ENCODE assay signal across 8 cellular contexts in the genomic region with DNA sequence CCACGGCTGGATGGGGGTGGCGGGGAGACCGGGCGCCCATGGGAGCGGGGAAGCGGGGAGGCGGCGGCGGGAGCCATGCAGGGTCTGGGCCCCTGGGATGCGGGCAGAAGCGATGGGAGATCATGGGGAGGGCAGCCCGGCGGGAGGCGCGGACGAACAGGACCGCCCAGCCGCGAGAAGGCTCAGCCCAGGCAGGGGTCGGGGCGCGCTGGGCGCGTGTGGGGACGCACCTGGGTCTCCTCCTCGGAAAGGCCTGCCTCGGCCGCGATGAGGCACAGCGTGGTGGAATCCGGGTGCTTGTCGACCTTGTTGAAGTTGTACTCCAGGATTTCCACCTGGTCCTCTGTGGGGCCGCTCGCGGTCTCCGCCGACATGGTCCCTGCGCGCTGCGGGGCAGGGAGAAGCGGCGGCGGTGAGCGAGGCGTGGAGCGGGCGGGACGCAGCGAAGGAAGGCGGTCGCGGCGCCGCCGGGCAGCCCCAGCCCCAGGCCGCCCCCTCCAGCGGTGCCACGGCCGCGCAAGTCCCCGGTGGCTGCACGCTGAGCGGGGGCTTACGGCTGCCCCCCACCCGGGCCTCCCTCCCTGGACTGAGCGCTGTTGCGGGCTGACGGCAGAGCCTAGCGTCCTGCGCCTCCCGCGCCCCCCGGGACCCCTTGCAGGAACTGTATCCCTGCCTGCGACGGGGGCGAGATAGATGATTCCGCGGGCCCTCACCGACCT. TPM values are rescaled to one million over a fixed set of nuclear protein-coding genes. Genes with fewer than 3 reads are reported as not detected.
DNase-seq lines count a peak whose midpoint lies in the region; ATAC-seq and TF ChIP-seq lines count a peak whose summit lies in the region.

No MANE protein-coding gene starts in this region.

- CTCF ChIA-PET in activated CD4-positive, alpha-beta memory T cell treated with anti-CD3 and anti-CD28 coated beads, Interleukin-2, amount 10 ng/mL, durations not matched to agents 7 days and 5 days (lab: Charles Lee): interaction anchor here (0.6 to 1.6 kb wide), 7 partner anchors 9 to 181 kb away, joined by 3 to 7 read pairs (median 3); no protein-coding TSS in a partner anchor

- H3K27me3 Mint-ChIP-seq in activated CD4-positive, alpha-beta memory T cell treated with anti-CD3 and anti-CD28 coated beads, Interleukin-2, amount 10 ng/mL, durations not matched to agents 7 days and 5 days: peaks cover 21% of the 10 kb centered on the region
- H3K27me3 Mint-ChIP-seq in natural killer cell (ENCODE audit: low read depth in 2 of 2): no peaks in the 10 kb centered on the region

- no peak for TF ChIP-seq EP300 in esophagus muscularis mucosa (IDR thresholded peaks at IDR 0.05)

- ATAC-seq in natural killer cell (peak; percentile 48 to 65 (median 64)), GM21447 (IDR thresholded peaks at IDR 0.05; ENCODE audit: unreplicated experiment) (no peak)

- H3K36me3 Mint-ChIP-seq in activated CD4-positive, alpha-beta memory T cell treated with anti-CD3 and anti-CD28 coated beads, Interleukin-2, amount 10 ng/mL, durations not matched to agents 7 days and 5 days (ENCODE audit: low read depth): peaks cover 43% of the 10 kb centered on the region
- no peaks in the 10 kb centered on the region for H3K36me3 Mint-ChIP-seq in natural killer cell

- peak overlapping the region; percentile 81 for H3K4me3 Mint-ChIP-seq in activated CD4-positive, alpha-beta memory T cell treated with anti-CD3 and anti-CD28 coated beads, Interleukin-2, amount 10 ng/mL, durations not matched to agents 7 days and 5 days
- peak overlapping the region; percentile 94 for H3K4me3 Mint-ChIP-seq in natural killer cell

- TF ChIP-seq CTCF in esophagus muscularis mucosa (IDR thresholded peaks at IDR 0.05) (no peak), natural killer cell (IDR thresholded peaks at IDR 0.05) (no peak)

- TF ChIP-seq POLR2A in esophagus muscularis mucosa (IDR thresholded peaks at IDR 0.05; ENCODE audit: low read depth): no peak

- H3K36me3 ChIP-seq in HAP-1 (replicated peaks) (no peaks in the 10 kb centered on the region), esophagus muscularis mucosa (no peaks in the 10 kb centered on the region), urinary bladder (ENCODE audit: insufficient read depth) (no peaks in the 10 kb centered on the region)

- in situ Hi-C loops in HAP-1 (cut with MboI; ENCODE audit: low sequenced_read_pairs): no loop called here

- intact Hi-C loops in esophagus muscularis mucosa (cut with DNase I): loop anchor here (5.0 kb wide), 2 partner anchors 78 to 147 kb away; no protein-coding TSS in a partner anchor
- intact Hi-C loops in natural killer cell (cut with micrococcal nuclease): loop anchor here (1.0 to 10.0 kb wide), 5 partner anchors 7 to 1108 kb away; partner anchors contain the start of genes CLOCK and REST

- peak in 1 of 2 experiments; percentile 39 for DNase-seq in HAP-1 (ENCODE audit: low spot score in 2 of 2)
- peak; percentile 40 for DNase-seq in activated CD4-positive, alpha-beta memory T cell treated with anti-CD3 and anti-CD28 coated beads, Interleukin-2, amount 10 ng/mL, durations not matched to agents 7 days and 5 days
- no peak for DNase-seq in esophagus muscularis mucosa (ENCODE audit: extremely low spot score)
- peak; percentile 54 for DNase-seq in natural killer cell
- no peak for DNase-seq in SIG-M5 treated with dmso at 0.1 percent for 504 hours (lab: John Stamatoyannopoulos, UW; ENCODE audit: unreplicated experiment)
- no peak for DNase-seq in cerebellar cortex (ENCODE audit: low spot score)

- peaks cover 57% of the 10 kb centered on the region for H3K4me1 Mint-ChIP-seq in activated CD4-positive, alpha-beta memory T cell treated with anti-CD3 and anti-CD28 coated beads, Interleukin-2, amount 10 ng/mL, durations not matched to agents 7 days and 5 days
- H3K4me1 Mint-ChIP-seq in natural killer cell: peaks cover 68 to 70% of the 10 kb centered on the region in 2 donors

- H3K27me3 ChIP-seq in HAP-1 (ENCODE audit: low read depth): peaks cover 72% of the 10 kb centered on the region
- H3K27me3 ChIP-seq in esophagus muscularis mucosa: peaks cover 0 to 58% (median 13%) of the 10 kb centered on the region in 4 donors

- no peaks in the 10 kb centered on the region for H3K9me3 Mint-ChIP-seq in activated CD4-positive, alpha-beta memory T cell treated with anti-CD3 and anti-CD28 coated beads, Interleukin-2, amount 10 ng/mL, durations not matched to agents 7 days and 5 days
- H3K9me3 Mint-ChIP-seq in natural killer cell: no peaks in the 10 kb centered on the region

- H3K4me3 ChIP-seq in HAP-1 (peak overlapping the region; percentile 31), esophagus muscularis mucosa (peak overlapping the region; percentile 56 to 66 (median 56)), urinary bladder (ENCODE audit: low read depth, low read length) (peak overlapping the region; percentile 58)

- H3K27ac ChIP-seq in esophagus muscularis mucosa (replicated peaks in 1 of 4) (peak overlapping the region; percentile 31 to 58 (median 48)), urinary bladder (ENCODE audit: low read depth) (peak overlapping the region; percentile 69)

- peak overlapping the region; percentile 84 for H3K27ac Mint-ChIP-seq in activated CD4-positive, alpha-beta memory T cell treated with anti-CD3 and anti-CD28 coated beads, Interleukin-2, amount 10 ng/mL, durations not matched to agents 7 days and 5 days
- peak overlapping the region; percentile 95 to 98 for H3K27ac Mint-ChIP-seq in natural killer cell

- H3K4me1 ChIP-seq in HAP-1: no peaks in the 10 kb centered on the region
- peaks cover 22 to 36% (median 30%) of the 10 kb centered on the region in 4 donors for H3K4me1 ChIP-seq in esophagus muscularis mucosa
- H3K4me1 ChIP-seq in urinary bladder (ENCODE audit: insufficient read depth): no peaks in the 10 kb centered on the region

- POLR2A ChIA-PET in activated CD4-positive, alpha-beta memory T cell treated with anti-CD3 and anti-CD28 coated beads, Interleukin-2, amount 10 ng/mL, durations not matched to agents 7 days and 5 days (lab: Charles Lee): interaction anchor here (0.8 to 1.9 kb wide), 8 partner anchors 18 to 322 kb away, joined by 3 to 14 read pairs (median 10); partner anchors contain the start of genes AASDH, NOA1, PAICS and POLR2B

- H3K9me3 ChIP-seq in HAP-1 (no peaks in the 10 kb centered on the region), esophagus muscularis mucosa (no peaks in the 10 kb centered on the region)

- 0% methylated on average over 13 of the region's 79 CpGs for WGBS in esophagus muscularis mucosa
- under 1% methylated on average over 79 of the region's 79 CpGs for WGBS in urinary bladder

RNA-seq across cellular contexts. Expression of gene HOPX, which starts 25.3 kb away (rescaled TPM):
- total RNA-seq in activated CD4-positive, alpha-beta memory T cell treated with anti-CD3 and anti-CD28 coated beads, Interleukin-2, amount 10 ng/mL, durations not matched to agents 7 days and 5 days: 100 to 1,000 TPM; 206 to 215 TPM
- total RNA-seq in esophagus muscularis mucosa: 10 to 100 TPM in 1 of 4 donors, 1 to 10 TPM in 3; 5.1 to 11.9 (median 7.5) TPM
- 100 to 1,000 TPM; 152 to 240 (median 167) TPM for total RNA-seq in natural killer cell
- total RNA-seq in urinary bladder: 45.9 TPM
- polyA plus RNA-seq in urinary bladder: 43.7 TPM

Comparison
In these comparisons a context has a peak if more than half of its experiments do, and no peak if none do; other contexts are left out.
1. DNase-seq: peak in activated CD4-positive, alpha-beta memory T cell treated with anti-CD3 and anti-CD28 coated beads, Interleukin-2, amount 10 ng/mL, durations not matched to agents 7 days and 5 days (single experiment) and natural killer cell (single experiment); none in esophagus muscularis mucosa (single experiment), SIG-M5 treated with dmso at 0.1 percent for 504 hours (single experiment) and cerebellar cortex (single experiment).
2. Peak in every context shown above with its lines, with median percentiles within 50 percentile points of each other: H3K4me3 ChIP-seq.